8 cellular contexts compared by ENCODE assay signal in the genomic region with DNA sequence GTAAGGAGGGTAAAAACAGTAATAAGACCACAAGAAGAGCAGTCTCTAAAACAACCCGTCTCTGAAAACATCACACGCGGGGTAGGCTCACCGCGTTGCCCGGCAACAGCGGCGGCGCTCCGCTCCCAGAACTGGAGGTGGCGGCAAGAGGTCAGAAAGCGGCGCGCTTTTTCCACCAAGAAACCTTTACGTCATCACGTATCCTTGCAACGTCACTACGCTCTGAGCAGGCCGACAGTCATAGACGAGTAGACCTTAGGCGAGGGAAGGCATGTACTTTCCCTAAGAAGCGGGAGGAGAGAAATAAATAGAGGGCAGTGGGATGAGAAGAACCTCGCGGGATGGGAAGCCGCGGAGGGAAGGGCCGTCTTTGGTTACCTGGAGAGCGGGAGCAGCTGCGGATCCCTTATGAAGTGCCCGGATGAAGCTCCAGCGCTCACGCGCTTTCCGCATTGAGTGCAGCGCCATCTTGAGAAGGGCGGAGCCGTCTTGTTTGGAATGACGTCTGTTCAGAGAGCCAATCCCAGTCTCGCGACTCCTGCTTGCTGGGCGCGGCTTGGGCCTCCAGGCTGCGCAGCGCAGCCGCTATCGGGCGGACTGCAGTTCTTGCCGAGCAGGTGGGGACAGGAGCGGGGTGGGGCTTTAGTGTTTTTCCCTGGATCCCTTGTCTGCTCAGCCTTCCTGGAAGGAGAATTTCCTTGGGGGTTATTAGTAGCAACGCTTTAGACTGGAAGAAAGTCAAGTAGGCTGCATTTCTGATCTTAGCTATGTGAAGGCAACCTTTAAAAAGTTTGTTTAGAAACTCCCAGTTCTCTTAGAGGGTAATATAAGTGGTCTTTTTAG. TPM values are rescaled to one million over a fixed set of nuclear protein-coding genes. Genes with fewer than 3 reads are reported as not detected.
A peak's percentile ranks its signal among the peaks of the same experiment; 100 is the strongest.
DNase-seq lines count a peak whose midpoint lies in the region; ATAC-seq and TF ChIP-seq lines count a peak whose summit lies in the region.

Gene WARS2, minus strand, starts transcription at position 477 of the 843 bp plus-strand sequence. Its CDS starts 9 bp downstream, at position 468.

- CTCF ChIA-PET in activated CD4-positive, alpha-beta T cell treated with anti-CD3 and anti-CD28 coated beads, Interleukin-2, amount 10 ng/mL, durations not matched to agents 7 days and 5 days (lab: Charles Lee): interaction anchor here (1.1 to 1.4 kb wide), 3 partner anchors 9 to 19 kb away, joined by 3 read pairs; no protein-coding TSS in a partner anchor

- no peaks in the 10 kb centered on the region for H3K9me3 Mint-ChIP-seq in activated CD4-positive, alpha-beta T cell treated with anti-CD3 and anti-CD28 coated beads, Interleukin-2, amount 10 ng/mL, durations not matched to agents 7 days and 5 days

- H3K27ac Mint-ChIP-seq in activated CD4-positive, alpha-beta T cell treated with anti-CD3 and anti-CD28 coated beads, Interleukin-2, amount 10 ng/mL, durations not matched to agents 7 days and 5 days: no peak within 1 kb of the TSS

- ATAC-seq in GM19372 (IDR thresholded peaks at IDR 0.05; ENCODE audit: low read depth, unreplicated experiment) (peak; percentile 92), HG03521 (IDR thresholded peaks at IDR 0.05; ENCODE audit: unreplicated experiment) (peak; percentile 92), left lobe of liver (peak; percentile 98)

- H3K4me1 Mint-ChIP-seq in activated CD4-positive, alpha-beta T cell treated with anti-CD3 and anti-CD28 coated beads, Interleukin-2, amount 10 ng/mL, durations not matched to agents 7 days and 5 days: peaks cover 30% of the 10 kb centered on the region

- DNase-seq in NCI-H69 (lab: John Stamatoyannopoulos, UW) (peak; percentile 97), dermis blood vessel endothelial cell (peak; percentile 98), left lobe of liver (ENCODE audit: low spot score) (peak; percentile 96)
- peak; percentile 96 for DNase-seq in activated CD4-positive, alpha-beta T cell treated with anti-CD3 and anti-CD28 coated beads, Interleukin-2, amount 10 ng/mL, durations not matched to agents 7 days and 5 days
- peak; percentile 93 for DNase-seq in stimulated activated CD4-positive, alpha-beta T cell treated with anti-CD3 and anti-CD28 coated beads, Interleukin-2, amount 100 ng/mL, for 4 hours (ENCODE audit: low read depth)

- no peak within 1 kb of the TSS for H3K4me3 Mint-ChIP-seq in activated CD4-positive, alpha-beta T cell treated with anti-CD3 and anti-CD28 coated beads, Interleukin-2, amount 10 ng/mL, durations not matched to agents 7 days and 5 days

- H3K27me3 Mint-ChIP-seq in activated CD4-positive, alpha-beta T cell treated with anti-CD3 and anti-CD28 coated beads, Interleukin-2, amount 10 ng/mL, durations not matched to agents 7 days and 5 days: no peaks in the 10 kb centered on the region

- no peak for TF ChIP-seq CTCF in C4-2B (conservative IDR thresholded peaks at IDR 0.05)

- POLR2A ChIA-PET in activated CD4-positive, alpha-beta T cell treated with anti-CD3 and anti-CD28 coated beads, Interleukin-2, amount 10 ng/mL, durations not matched to agents 7 days and 5 days (lab: Charles Lee): no interaction called here

- peaks cover 6% of the 10 kb centered on the region for H3K36me3 Mint-ChIP-seq in activated CD4-positive, alpha-beta T cell treated with anti-CD3 and anti-CD28 coated beads, Interleukin-2, amount 10 ng/mL, durations not matched to agents 7 days and 5 days (ENCODE audit: low read depth)

- peak within 1 kb of the TSS; percentile 83 for H3K27ac ChIP-seq in C4-2B

RNA-seq across cellular contexts. Expression of gene WARS2, which starts in this region (rescaled TPM):
- total RNA-seq in activated CD4-positive, alpha-beta T cell treated with anti-CD3 and anti-CD28 coated beads, Interleukin-2, amount 10 ng/mL, durations not matched to agents 7 days and 5 days: 10 to 100 TPM; 10.3 to 12.9 TPM
- total RNA-seq in dermis blood vessel endothelial cell: 14.6 and 21.9 TPM in 2 replicates
- total RNA-seq in left lobe of liver: 4.7 TPM

Comparison
In these comparisons a context has a peak if more than half of its experiments do, and no peak if none do; other contexts are left out.
1. Peak in every context shown above with its lines: DNase-seq, ATAC-seq and H3K27ac ChIP-seq.